In the genomic region with DNA sequence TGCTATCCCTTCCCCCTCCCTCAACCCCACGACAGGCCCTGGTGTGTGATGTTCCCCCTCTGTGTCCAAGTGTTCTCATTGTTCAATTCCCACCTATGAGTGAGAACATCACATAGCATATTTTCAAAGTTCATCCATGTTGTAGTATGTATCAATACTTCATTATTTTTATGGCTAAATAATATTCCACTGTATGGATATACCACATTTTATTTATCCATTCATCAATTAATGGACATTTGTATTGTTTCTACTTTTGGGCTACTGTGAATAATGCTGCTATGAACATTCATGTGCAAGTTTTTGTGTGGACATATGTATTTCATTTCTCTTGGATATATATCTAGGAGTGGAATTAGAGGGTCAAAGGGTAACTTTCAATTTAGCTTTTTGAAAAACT, we compare ENCODE assay signal across 30 cellular contexts.
"Had no signal": no experiment of that assay in that cellular context is flagged by ENCODE, and none has a peak within 500 bp of the region (broad histone marks: within the 10 kb centered on the region; RNA-seq: fewer than 3 reads in every experiment).

No MANE protein-coding gene starts in this region.

- H3K4me1 ChIP-seq: SJSA1 had no signal

- H3K27ac ChIP-seq: KMS-11, PC-9, RWPE1, SJSA1 had no signal

- DNase-seq: Karpas-422, NCI-H1048, NCI-H1092 treated with DMSO at 0.1 percent for 48 hours, NCI-H1105 treated with DMSO at 0.1 percent for 48 hours, NCI-H1417, NCI-H1436, NCI-H146, NCI-H1694, NCI-H187, NCI-H1930, NCI-H2029 treated with DMSO at 0.1 percent for 48 hours, NCI-H2081 treated with DMSO at 0.1 percent for 48 hours, NCI-H2107, NCI-H2171, NCI-H226, NCI-H446 treated with DMSO at 0.1 percent for 48 hours, NCI-H510A, NCI-H524, NCI-H526, NCI-H69, NCI-H748 treated with DMSO at 0.1 percent for 48 hours, NCI-H82, PC-9, SHP77, SW 1271, T-helper 1 cell had no signal

- H3K27me3 ChIP-seq: SJSA1 had no signal

- H3K36me3 ChIP-seq: SJSA1 had no signal

- H2AFZ ChIP-seq: PC-9 had no signal

- FAIRE-seq: RCC 7860 had no signal

- H3K4me2 ChIP-seq: KMS-11, PC-9 had no signal

- H3K9ac ChIP-seq: KMS-11 had no signal

- H3K4me3 ChIP-seq: PC-9, SJSA1 had no signal
